ENCODE assay signal across 2 cellular contexts in the genomic region with DNA sequence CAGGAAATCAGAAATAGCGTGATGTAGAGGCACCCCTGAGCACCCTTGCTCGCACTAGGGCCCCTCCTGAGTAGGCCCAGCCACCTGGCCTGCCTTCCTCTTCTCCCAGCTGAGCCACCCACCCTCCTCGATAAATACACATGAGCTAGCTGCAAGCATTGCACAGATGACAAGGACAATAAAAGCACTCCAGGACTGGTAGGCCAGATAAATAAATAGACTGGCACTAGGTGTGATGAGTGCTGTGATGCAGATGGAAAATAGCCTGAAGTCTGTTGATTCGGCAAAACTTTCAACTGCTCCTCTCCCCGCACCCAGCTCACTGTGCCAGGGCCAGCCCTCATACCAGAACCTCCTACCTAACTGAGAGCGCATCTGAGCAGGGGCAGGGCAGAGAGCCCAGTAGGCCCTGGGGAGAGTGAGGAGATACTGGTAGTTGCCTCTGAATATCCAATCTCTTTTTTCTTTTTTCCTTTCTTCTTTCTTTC.
TF ChIP-seq lines count a peak whose summit lies in the region.

No MANE protein-coding gene starts in this region.

TF ChIP-seq in liver, 16 proteins besides CTCF, POLR2A, EP300 and RAD21:
- TF ChIP-seq FOXA1 (IDR thresholded peaks at IDR 0.05) (peak; percentile 65), EGR1 (IDR thresholded peaks at IDR 0.05; ENCODE audit: low read depth in 2 of 2) (peak in 1 of 2 donors; percentile 67), TAF1 (conservative IDR thresholded peaks at IDR 0.05) (peak; percentile 57), SP1 (IDR thresholded peaks at IDR 0.05) (peak; percentile 71), RXRA (IDR thresholded peaks at IDR 0.05) (peak; percentile 48 to 82), ZBTB33 (IDR thresholded peaks at IDR 0.05) (peak; percentile 43), NR2F2 (IDR thresholded peaks at IDR 0.05) (no peak), GABPA (IDR thresholded peaks at IDR 0.05 in 1 of 2, conservative IDR thresholded peaks at IDR 0.05 in 1 of 2) (peak in 1 of 2 donors; percentile 35), JUND (IDR thresholded peaks at IDR 0.05) (no peak), HNF4G (IDR thresholded peaks at IDR 0.05) (no peak), YY1 (IDR thresholded peaks at IDR 0.05) (peak; percentile 72), HNF4A (conservative IDR thresholded peaks at IDR 0.05) (peak; percentile 41 to 70), FOXA2 (IDR thresholded peaks at IDR 0.05) (peak; percentile 80)
- TF ChIP-seq, protein P1, sequence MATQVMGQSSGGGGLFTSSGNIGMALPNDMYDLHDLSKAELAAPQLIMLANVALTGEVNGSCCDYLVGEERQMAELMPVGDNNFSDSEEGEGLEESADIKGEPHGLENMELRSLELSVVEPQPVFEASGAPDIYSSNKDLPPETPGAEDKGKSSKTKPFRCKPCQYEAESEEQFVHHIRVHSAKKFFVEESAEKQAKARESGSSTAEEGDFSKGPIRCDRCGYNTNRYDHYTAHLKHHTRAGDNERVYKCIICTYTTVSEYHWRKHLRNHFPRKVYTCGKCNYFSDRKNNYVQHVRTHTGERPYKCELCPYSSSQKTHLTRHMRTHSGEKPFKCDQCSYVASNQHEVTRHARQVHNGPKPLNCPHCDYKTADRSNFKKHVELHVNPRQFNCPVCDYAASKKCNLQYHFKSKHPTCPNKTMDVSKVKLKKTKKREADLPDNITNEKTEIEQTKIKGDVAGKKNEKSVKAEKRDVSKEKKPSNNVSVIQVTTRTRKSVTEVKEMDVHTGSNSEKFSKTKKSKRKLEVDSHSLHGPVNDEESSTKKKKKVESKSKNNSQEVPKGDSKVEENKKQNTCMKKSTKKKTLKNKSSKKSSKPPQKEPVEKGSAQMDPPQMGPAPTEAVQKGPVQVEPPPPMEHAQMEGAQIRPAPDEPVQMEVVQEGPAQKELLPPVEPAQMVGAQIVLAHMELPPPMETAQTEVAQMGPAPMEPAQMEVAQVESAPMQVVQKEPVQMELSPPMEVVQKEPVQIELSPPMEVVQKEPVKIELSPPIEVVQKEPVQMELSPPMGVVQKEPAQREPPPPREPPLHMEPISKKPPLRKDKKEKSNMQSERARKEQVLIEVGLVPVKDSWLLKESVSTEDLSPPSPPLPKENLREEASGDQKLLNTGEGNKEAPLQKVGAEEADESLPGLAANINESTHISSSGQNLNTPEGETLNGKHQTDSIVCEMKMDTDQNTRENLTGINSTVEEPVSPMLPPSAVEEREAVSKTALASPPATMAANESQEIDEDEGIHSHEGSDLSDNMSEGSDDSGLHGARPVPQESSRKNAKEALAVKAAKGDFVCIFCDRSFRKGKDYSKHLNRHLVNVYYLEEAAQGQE (IDR thresholded peaks at IDR 0.05), result peak; percentile 68
- TF ChIP-seq, protein P2, sequence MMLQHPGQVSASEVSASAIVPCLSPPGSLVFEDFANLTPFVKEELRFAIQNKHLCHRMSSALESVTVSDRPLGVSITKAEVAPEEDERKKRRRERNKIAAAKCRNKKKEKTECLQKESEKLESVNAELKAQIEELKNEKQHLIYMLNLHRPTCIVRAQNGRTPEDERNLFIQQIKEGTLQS (IDR thresholded peaks at IDR 0.05), result no peak
- TF ChIP-seq, protein P3, sequence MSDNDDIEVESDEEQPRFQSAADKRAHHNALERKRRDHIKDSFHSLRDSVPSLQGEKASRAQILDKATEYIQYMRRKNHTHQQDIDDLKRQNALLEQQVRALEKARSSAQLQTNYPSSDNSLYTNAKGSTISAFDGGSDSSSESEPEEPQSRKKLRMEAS (IDR thresholded peaks at IDR 0.05), result peak; percentile 54

TF ChIP-seq in HepG2, 621 proteins besides CTCF, POLR2A, EP300 and RAD21:
- TF ChIP-seq BRD4 (CRISPR knock-in tag; IDR thresholded peaks at IDR 0.05) (no peak), NFE2L1 (CRISPR knock-in tag; IDR thresholded peaks at IDR 0.05; ENCODE audit: borderline replicate concordance) (no peak), FLYWCH1 (CRISPR knock-in tag; IDR thresholded peaks at IDR 0.05) (no peak), ZNF609 (CRISPR knock-in tag; IDR thresholded peaks at IDR 0.05; ENCODE audit: borderline replicate concordance) (no peak), THAP9 (CRISPR knock-in tag; IDR thresholded peaks at IDR 0.05; ENCODE audit: borderline replicate concordance) (no peak), BRF2 (CRISPR knock-in tag; IDR thresholded peaks at IDR 0.05) (no peak), ZSCAN29 (CRISPR knock-in tag; conservative IDR thresholded peaks at IDR 0.05) (no peak), ZNF607 (CRISPR knock-in tag; IDR thresholded peaks at IDR 0.05; ENCODE audit: borderline replicate concordance) (no peak), ARHGAP35 (CRISPR knock-in tag; IDR thresholded peaks at IDR 0.05; ENCODE audit: borderline replicate concordance) (no peak), NFIB (CRISPR knock-in tag; IDR thresholded peaks at IDR 0.05; ENCODE audit: borderline replicate concordance) (no peak), SAP130 (CRISPR knock-in tag; IDR thresholded peaks at IDR 0.05; ENCODE audit: low read depth) (no peak), ZNF777 (CRISPR knock-in tag; IDR thresholded peaks at IDR 0.05) (no peak), TFE3 (CRISPR knock-in tag; IDR thresholded peaks at IDR 0.05) (no peak), ZFP1 (CRISPR knock-in tag; IDR thresholded peaks at IDR 0.05) (no peak), ZNF414 (CRISPR knock-in tag; IDR thresholded peaks at IDR 0.05) (no peak), NR2F6 (IDR thresholded peaks at IDR 0.05) (no peak), NR2F6 (CRISPR knock-in tag; IDR thresholded peaks at IDR 0.05) (no peak), PAF1 (CRISPR knock-in tag; IDR thresholded peaks at IDR 0.05) (no peak)
- TF ChIP-seq, protein P4, sequence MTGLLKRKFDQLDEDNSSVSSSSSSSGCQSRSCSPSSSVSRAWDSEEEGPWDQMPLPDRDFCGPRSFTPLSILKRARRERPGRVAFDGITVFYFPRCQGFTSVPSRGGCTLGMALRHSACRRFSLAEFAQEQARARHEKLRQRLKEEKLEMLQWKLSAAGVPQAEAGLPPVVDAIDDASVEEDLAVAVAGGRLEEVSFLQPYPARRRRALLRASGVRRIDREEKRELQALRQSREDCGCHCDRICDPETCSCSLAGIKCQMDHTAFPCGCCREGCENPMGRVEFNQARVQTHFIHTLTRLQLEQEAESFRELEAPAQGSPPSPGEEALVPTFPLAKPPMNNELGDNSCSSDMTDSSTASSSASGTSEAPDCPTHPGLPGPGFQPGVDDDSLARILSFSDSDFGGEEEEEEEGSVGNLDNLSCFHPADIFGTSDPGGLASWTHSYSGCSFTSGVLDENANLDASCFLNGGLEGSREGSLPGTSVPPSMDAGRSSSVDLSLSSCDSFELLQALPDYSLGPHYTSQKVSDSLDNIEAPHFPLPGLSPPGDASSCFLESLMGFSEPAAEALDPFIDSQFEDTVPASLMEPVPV (CRISPR knock-in tag; IDR thresholded peaks at IDR 0.05), result no peak
- TF ChIP-seq, protein P5, sequence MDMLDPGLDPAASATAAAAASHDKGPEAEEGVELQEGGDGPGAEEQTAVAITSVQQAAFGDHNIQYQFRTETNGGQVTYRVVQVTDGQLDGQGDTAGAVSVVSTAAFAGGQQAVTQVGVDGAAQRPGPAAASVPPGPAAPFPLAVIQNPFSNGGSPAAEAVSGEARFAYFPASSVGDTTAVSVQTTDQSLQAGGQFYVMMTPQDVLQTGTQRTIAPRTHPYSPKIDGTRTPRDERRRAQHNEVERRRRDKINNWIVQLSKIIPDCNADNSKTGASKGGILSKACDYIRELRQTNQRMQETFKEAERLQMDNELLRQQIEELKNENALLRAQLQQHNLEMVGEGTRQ (IDR thresholded peaks at IDR 0.05; ENCODE audit: low read depth, low read length), result no peak
- TF ChIP-seq, protein P5 (CRISPR knock-in tag; IDR thresholded peaks at IDR 0.05; ENCODE audit: borderline replicate concordance), result no peak
- TF ChIP-seq, protein P6, sequence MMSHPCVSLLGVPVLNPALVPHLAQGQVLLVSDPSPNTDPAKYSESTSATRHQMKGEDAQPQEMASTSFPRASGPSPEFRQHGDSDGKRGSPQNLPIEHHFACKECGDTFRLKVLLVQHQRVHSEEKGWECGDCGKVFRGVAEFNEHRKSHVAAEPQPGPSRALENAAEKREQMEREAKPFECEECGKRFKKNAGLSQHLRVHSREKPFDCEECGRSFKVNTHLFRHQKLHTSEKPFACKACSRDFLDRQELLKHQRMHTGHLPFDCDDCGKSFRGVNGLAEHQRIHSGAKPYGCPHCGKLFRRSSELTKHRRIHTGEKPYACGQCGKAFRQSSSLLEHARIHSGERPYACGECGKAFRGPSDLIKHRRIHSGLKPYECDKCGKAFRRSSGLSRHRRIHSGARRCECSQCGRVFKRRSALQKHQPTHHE (CRISPR knock-in tag; IDR thresholded peaks at IDR 0.05; ENCODE audit: borderline replicate concordance), result no peak
